ENCODE assay signal across 7 cellular contexts in the genomic region with DNA sequence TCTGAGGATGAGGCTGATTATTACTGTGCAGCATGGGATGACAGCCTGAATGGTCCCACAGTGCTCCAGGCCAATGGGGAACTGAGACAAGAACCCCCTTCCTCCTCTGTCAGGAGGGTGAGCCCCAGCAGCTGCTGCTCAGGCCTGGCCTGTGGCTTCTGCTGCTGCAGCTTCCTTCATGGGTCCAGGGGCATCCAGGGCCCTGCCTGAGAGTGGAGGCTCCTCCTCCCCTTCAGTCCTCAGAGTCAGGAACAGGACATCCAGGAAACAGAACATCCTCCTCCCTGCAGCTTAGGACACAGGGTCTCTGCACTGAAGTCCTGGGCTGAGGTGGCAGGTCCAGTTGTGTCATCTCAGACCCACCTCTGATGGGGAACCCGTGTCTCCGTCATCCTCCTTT.
DNase-seq lines count a peak whose midpoint lies in the region; ATAC-seq and TF ChIP-seq lines count a peak whose summit lies in the region.
"Not testable (repeated sequence)": the region's sequence is repeated elsewhere in the genome, so short reads cannot be mapped to it uniquely, and the experiment has no call there.

No MANE protein-coding gene starts in this region.

- peaks cover 0 to 50% (median 0%) of the 10 kb centered on the region in 4 donors for H3K27me3 ChIP-seq in esophagus muscularis mucosa

- not testable (repeated sequence) for H3K27ac Mint-ChIP-seq in T-helper 17 cell
- H3K27ac Mint-ChIP-seq in stimulated activated naive B cell treated with anti-CD40 and anti-IgM and Interleukin-4, amounts not matched to agents 10 μg/mL and 1 μg/mL and 100 μg/mL, for 72 hours = peak overlapping the region; percentile 48

- WGBS in esophagus muscularis mucosa = 59% methylated on average over 2 of the region's 2 CpGs

- H3K4me3 ChIP-seq in esophagus muscularis mucosa, mucosa of descending colon: not testable (repeated sequence)

- not testable (repeated sequence) for H3K9me3 ChIP-seq in T-helper 17 cell (ENCODE audit: control insufficient read depth, low read length, poor library complexity, severe bottlenecking); esophagus muscularis mucosa; mucosa of descending colon

- intact Hi-C loops in esophagus muscularis mucosa (cut with DNase I); mucosa of descending colon (cut with DNase I, micrococcal nuclease): not testable (repeated sequence)

- peak; percentile 37 for ATAC-seq in T-helper 17 cell
- peak; percentile 43 for ATAC-seq in mucosa of descending colon
- ATAC-seq in stimulated activated naive B cell treated with anti-CD40 and anti-IgM and Interleukin-4, amounts not matched to agents 10 μg/mL and 1 μg/mL and 100 μg/mL, for 72 hours (replicated peaks) = peak; percentile 62 to 69

- not testable (repeated sequence) for H3K36me3 Mint-ChIP-seq in T-helper 17 cell (ENCODE audit: low read depth); stimulated activated naive B cell treated with anti-CD40 and anti-IgM and Interleukin-4, amounts not matched to agents 10 μg/mL and 1 μg/mL and 100 μg/mL, for 72 hours

- not testable (repeated sequence) for H3K27ac ChIP-seq in esophagus muscularis mucosa (replicated peaks in 1 of 4)

- TF ChIP-seq EP300 in esophagus muscularis mucosa (IDR thresholded peaks at IDR 0.05) = not testable (repeated sequence)

- H3K4me1 ChIP-seq in esophagus muscularis mucosa; mucosa of descending colon (ENCODE audit: low read depth): not testable (repeated sequence)

- peak; percentile 15 for DNase-seq in COLO668 (lab: John Stamatoyannopoulos, UW; ENCODE audit: unreplicated experiment)
- DNase-seq in MV-4-11 (lab: John Stamatoyannopoulos, UW) = peak; percentile 31
- not testable (repeated sequence) for DNase-seq in T-helper 17 cell; stimulated activated naive B cell treated with anti-CD40 and anti-IgM and Interleukin-4, amounts not matched to agents 10 μg/mL and 1 μg/mL and 100 μg/mL, for 72 hours
- peak; percentile 39 for DNase-seq in esophagus muscularis mucosa (ENCODE audit: extremely low spot score)
- DNase-seq in mucosa of descending colon = peak in 1 of 3 donors; percentile 56
- peak; percentile 19 for DNase-seq in retina

- not testable (repeated sequence) for H3K36me3 ChIP-seq in esophagus muscularis mucosa; mucosa of descending colon (ENCODE audit: low read depth)

- TF ChIP-seq CTCF in esophagus muscularis mucosa (IDR thresholded peaks at IDR 0.05); mucosa of descending colon (IDR thresholded peaks at IDR 0.05): not testable (repeated sequence)

- H3K9me3 Mint-ChIP-seq in stimulated activated naive B cell treated with anti-CD40 and anti-IgM and Interleukin-4, amounts not matched to agents 10 μg/mL and 1 μg/mL and 100 μg/mL, for 72 hours = not testable (repeated sequence)

- H3K4me1 Mint-ChIP-seq in T-helper 17 cell = peaks cover 14% of the 10 kb centered on the region
- H3K4me1 Mint-ChIP-seq in stimulated activated naive B cell treated with anti-CD40 and anti-IgM and Interleukin-4, amounts not matched to agents 10 μg/mL and 1 μg/mL and 100 μg/mL, for 72 hours = peaks cover 45% of the 10 kb centered on the region in 2 donors

- peaks cover 88% of the 10 kb centered on the region for H3K27me3 Mint-ChIP-seq in T-helper 17 cell
- H3K27me3 Mint-ChIP-seq in stimulated activated naive B cell treated with anti-CD40 and anti-IgM and Interleukin-4, amounts not matched to agents 10 μg/mL and 1 μg/mL and 100 μg/mL, for 72 hours = not testable (repeated sequence)

- not testable (repeated sequence) for TF ChIP-seq POLR2A in esophagus muscularis mucosa (IDR thresholded peaks at IDR 0.05; ENCODE audit: low read depth)

- H3K4me3 Mint-ChIP-seq in T-helper 17 cell = not testable (repeated sequence)
- H3K4me3 Mint-ChIP-seq in stimulated activated naive B cell treated with anti-CD40 and anti-IgM and Interleukin-4, amounts not matched to agents 10 μg/mL and 1 μg/mL and 100 μg/mL, for 72 hours = peak overlapping the region in 1 of 2 donors; percentile 36
